Comparison of ENCODE assay signal across 1 cellular context in the genomic region with DNA sequence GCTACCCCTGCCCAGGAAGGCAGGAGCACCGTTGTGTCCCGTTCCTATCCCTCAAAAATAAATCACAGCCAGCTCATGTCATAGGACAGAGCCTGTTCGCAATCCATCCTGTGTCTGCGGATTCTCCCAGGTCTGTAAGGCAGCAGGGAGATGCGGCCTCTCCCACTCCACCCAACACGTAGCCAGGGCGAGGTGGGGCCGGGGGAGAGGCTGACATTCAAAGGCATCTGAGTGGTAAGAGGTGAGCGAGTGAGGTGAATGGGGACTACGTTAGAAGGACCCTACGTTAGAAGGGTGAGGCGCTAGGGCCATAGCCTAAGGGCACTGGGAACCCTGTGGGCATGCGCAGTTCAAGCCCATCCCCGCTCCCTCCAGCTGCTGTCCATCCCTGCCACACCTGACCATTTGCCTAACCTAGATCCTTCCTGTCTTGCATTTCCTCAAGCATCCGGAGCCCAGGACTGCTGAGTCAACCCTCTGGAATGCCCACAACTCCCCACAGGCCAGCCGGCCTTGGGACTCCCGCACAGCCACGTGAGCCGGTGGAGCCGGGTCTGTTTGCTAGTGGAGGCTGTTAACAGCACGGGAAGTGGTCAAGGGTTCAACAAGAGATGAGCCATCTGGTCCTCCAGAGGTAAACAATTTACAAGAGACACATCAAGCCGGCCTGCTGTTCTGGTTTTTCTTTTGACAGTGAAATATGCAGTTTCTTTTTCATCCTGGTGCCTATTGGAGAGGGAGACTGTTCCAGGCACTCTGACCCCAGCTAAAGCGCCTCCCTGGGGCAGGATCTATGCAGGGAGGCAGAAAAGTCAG.
A peak's percentile ranks its signal among the peaks of the same experiment; 100 is the strongest.
TF ChIP-seq lines count a peak whose summit lies in the region.

No MANE protein-coding gene starts in this region.

TF ChIP-seq in HepG2, 621 proteins besides CTCF, POLR2A, EP300 and RAD21 (continued from another document and continues in another):
- TF ChIP-seq HNRNPLL (IDR thresholded peaks at IDR 0.05; ENCODE audit: low read depth, low read length, poor library complexity, severe bottlenecking): no peak
- TF ChIP-seq YY1 (IDR thresholded peaks at IDR 0.05; ENCODE audit: insufficient read depth, insufficient replicate concordance, low read depth, low read length): peak; percentile 44
- TF ChIP-seq KAT7 (CRISPR knock-in tag; IDR thresholded peaks at IDR 0.05; ENCODE audit: borderline replicate concordance): peak; percentile 92
- TF ChIP-seq KLF6 (CRISPR knock-in tag; IDR thresholded peaks at IDR 0.05): peak; percentile 69; the same call in 1 of the 2 replicates
- peak; percentile 96 for TF ChIP-seq MIXL1 (CRISPR knock-in tag; IDR thresholded peaks at IDR 0.05)
- no peak for TF ChIP-seq ZBTB10 (CRISPR knock-in tag; IDR thresholded peaks at IDR 0.05; ENCODE audit: borderline replicate concordance)
- TF ChIP-seq ZNF672 (CRISPR knock-in tag; IDR thresholded peaks at IDR 0.05): no peak
- no peak for TF ChIP-seq FLYWCH1 (CRISPR knock-in tag; IDR thresholded peaks at IDR 0.05)
- TF ChIP-seq ZC3H4 (CRISPR knock-in tag; IDR thresholded peaks at IDR 0.05; ENCODE audit: borderline replicate concordance): no peak; the same call in 1 of the 2 replicates
- no peak for TF ChIP-seq E2F5 (CRISPR knock-in tag; conservative IDR thresholded peaks at IDR 0.05)
- TF ChIP-seq, protein P1, sequence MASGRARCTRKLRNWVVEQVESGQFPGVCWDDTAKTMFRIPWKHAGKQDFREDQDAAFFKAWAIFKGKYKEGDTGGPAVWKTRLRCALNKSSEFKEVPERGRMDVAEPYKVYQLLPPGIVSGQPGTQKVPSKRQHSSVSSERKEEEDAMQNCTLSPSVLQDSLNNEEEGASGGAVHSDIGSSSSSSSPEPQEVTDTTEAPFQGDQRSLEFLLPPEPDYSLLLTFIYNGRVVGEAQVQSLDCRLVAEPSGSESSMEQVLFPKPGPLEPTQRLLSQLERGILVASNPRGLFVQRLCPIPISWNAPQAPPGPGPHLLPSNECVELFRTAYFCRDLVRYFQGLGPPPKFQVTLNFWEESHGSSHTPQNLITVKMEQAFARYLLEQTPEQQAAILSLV (CRISPR knock-in tag; IDR thresholded peaks at IDR 0.05; ENCODE audit: borderline replicate concordance): peak; percentile 59; the same call in 1 of the 2 replicates
- TF ChIP-seq RXRB (CRISPR knock-in tag; IDR thresholded peaks at IDR 0.05; ENCODE audit: borderline replicate concordance): peak; percentile 95
- TF ChIP-seq ZNF362 (CRISPR knock-in tag; IDR thresholded peaks at IDR 0.05; ENCODE audit: borderline replicate concordance): peak; percentile 79
- TF ChIP-seq KLF12 (CRISPR knock-in tag; IDR thresholded peaks at IDR 0.05; ENCODE audit: borderline replicate concordance): peak; percentile 65; the same call in 1 of the 2 replicates
- peak; percentile 98 for TF ChIP-seq ZNF710 (CRISPR knock-in tag; IDR thresholded peaks at IDR 0.05; ENCODE audit: borderline replicate concordance)
- TF ChIP-seq USF2 (IDR thresholded peaks at IDR 0.05; ENCODE audit: low read depth, low read length): peak; percentile 72
- peak; percentile 84; the same call in 1 of the 2 replicates for TF ChIP-seq USF2 (CRISPR knock-in tag; IDR thresholded peaks at IDR 0.05; ENCODE audit: borderline replicate concordance)
- TF ChIP-seq ZNF317 (CRISPR knock-in tag; IDR thresholded peaks at IDR 0.05): peak; percentile 91
- no peak for TF ChIP-seq ZNF841 (CRISPR knock-in tag; IDR thresholded peaks at IDR 0.05; ENCODE audit: borderline replicate concordance)
- TF ChIP-seq, protein P2, sequence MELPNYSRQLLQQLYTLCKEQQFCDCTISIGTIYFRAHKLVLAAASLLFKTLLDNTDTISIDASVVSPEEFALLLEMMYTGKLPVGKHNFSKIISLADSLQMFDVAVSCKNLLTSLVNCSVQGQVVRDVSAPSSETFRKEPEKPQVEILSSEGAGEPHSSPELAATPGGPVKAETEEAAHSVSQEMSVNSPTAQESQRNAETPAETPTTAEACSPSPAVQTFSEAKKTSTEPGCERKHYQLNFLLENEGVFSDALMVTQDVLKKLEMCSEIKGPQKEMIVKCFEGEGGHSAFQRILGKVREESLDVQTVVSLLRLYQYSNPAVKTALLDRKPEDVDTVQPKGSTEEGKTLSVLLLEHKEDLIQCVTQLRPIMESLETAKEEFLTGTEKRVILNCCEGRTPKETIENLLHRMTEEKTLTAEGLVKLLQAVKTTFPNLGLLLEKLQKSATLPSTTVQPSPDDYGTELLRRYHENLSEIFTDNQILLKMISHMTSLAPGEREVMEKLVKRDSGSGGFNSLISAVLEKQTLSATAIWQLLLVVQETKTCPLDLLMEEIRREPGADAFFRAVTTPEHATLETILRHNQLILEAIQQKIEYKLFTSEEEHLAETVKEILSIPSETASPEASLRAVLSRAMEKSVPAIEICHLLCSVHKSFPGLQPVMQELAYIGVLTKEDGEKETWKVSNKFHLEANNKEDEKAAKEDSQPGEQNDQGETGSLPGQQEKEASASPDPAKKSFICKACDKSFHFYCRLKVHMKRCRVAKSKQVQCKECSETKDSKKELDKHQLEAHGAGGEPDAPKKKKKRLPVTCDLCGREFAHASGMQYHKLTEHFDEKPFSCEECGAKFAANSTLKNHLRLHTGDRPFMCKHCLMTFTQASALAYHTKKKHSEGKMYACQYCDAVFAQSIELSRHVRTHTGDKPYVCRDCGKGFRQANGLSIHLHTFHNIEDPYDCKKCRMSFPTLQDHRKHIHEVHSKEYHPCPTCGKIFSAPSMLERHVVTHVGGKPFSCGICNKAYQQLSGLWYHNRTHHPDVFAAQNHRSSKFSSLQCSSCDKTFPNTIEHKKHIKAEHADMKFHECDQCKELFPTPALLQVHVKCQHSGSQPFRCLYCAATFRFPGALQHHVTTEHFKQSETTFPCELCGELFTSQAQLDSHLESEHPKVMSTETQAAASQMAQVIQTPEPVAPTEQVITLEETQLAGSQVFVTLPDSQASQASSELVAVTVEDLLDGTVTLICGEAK (IDR thresholded peaks at IDR 0.05): no peak
- TF ChIP-seq, protein P2 (CRISPR knock-in tag; IDR thresholded peaks at IDR 0.05): peak; percentile 82
- peak; percentile 83 for TF ChIP-seq ZBED4 (CRISPR knock-in tag; IDR thresholded peaks at IDR 0.05; ENCODE audit: borderline replicate concordance)
- TF ChIP-seq ZNF556 (CRISPR knock-in tag; IDR thresholded peaks at IDR 0.05; ENCODE audit: borderline replicate concordance): peak; percentile 98
- TF ChIP-seq ZBTB7A (CRISPR knock-in tag; IDR thresholded peaks at IDR 0.05): no peak
